ENCODE assay signal across 27 cellular contexts in the genomic region with DNA sequence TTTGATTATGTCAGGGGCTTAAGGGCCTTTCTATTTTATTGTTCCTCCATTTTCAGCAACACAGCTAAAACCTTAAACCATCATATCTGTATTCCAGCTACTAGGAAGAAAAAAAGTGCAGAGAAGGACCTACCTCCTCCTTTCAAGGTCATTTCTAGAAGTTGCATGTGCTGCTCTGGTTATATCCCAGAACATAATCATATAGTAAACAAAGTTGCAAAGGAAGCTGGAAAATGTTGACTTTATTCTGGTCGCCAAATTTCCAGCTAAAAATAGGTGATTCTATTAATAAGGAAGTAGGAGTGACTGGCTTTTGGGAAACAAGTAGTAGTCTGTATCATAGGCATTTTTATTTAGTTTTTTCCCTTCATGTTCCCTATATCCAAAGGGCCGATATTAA.
"Had no signal": no experiment of that assay in that cellular context is flagged by ENCODE, and none has a peak within 500 bp of the region (broad histone marks: within the 10 kb centered on the region; RNA-seq: fewer than 3 reads in every experiment).

No MANE protein-coding gene starts in this region.

- ATAC-seq: stimulated activated effector memory CD8-positive, alpha-beta T cell treated with anti-CD3 and anti-CD28 coated beads, Interleukin-12 subunit alpha, Interleukin-12 subunit beta, amount 100 ng/mL, for 72 hours; stimulated activated memory B cell treated with anti-CD40 and anti-IgM and Interleukin-4, amounts not matched to agents 10 μg/mL and 1 μg/mL and 100 μg/mL, for 72 hours; stimulated activated naive B cell treated with anti-CD40 and anti-IgM and Interleukin-4, amounts not matched to agents 10 μg/mL and 1 μg/mL and 100 μg/mL, for 72 hours; stimulated activated naive CD8-positive, alpha-beta T cell treated with anti-CD3 and anti-CD28 coated beads, Interleukin-15, amount 100 ng/mL, for 72 hours; stimulated activated naive CD8-positive, alpha-beta T cell treated with anti-CD3 and anti-CD28 coated beads, Interleukin-15, Interleukin-2, amounts not matched to agents 100 U/mL and 50 U/mL, for 24 hours; upper lobe of right lung had no signal

- H3K4me3 ChIP-seq: stomach, suprapubic skin, testis, thoracic aorta, thyroid gland, tibial artery, tibial nerve, transverse colon, upper lobe of left lung, upper lobe of right lung, uterus, vagina had no signal

- H3K36me3 ChIP-seq: stomach, suprapubic skin, thoracic aorta, thyroid gland, tibial artery, tibial nerve, transverse colon, upper lobe of left lung, upper lobe of right lung, uterus, vagina had no signal

- FAIRE-seq: urothelium cell line had no signal

- DNase-seq: stimulated activated CD4-positive, alpha-beta T cell treated with anti-CD3 and anti-CD28 coated beads, Interleukin-2, amount 100 ng/mL, for 48 hours; stimulated activated CD4-positive, alpha-beta T cell treated with anti-CD3 and anti-CD28 coated beads, Interleukin-4, amount 100 ng/mL, for 1 hour; stimulated activated CD4-positive, alpha-beta T cell treated with anti-CD3 and anti-CD28 coated beads, Interleukin-4, amount 100 ng/mL, for 24 hours; stimulated activated CD4-positive, alpha-beta T cell treated with anti-CD3 and anti-CD28 coated beads, Interleukin-4, amount 100 ng/mL, for 4 hours; stimulated activated CD8-positive, alpha-beta memory T cell treated with anti-CD3 and anti-CD28 coated beads, Interleukin-4, amount 100 ng/mL, for 48 hours; stimulated activated naive B cell treated with anti-CD40 and anti-IgM and Interleukin-4, amounts not matched to agents 10 μg/mL and 1 μg/mL and 100 μg/mL, for 72 hours; stimulated activated naive CD4-positive, alpha-beta T cell; stimulated activated naive CD4-positive, alpha-beta T cell treated with Interleukin-2 at 50 U/mL for 16 hours; stimulated activated naive CD8-positive, alpha-beta T cell treated with anti-CD3 and anti-CD28 coated beads, Interleukin-15, amount 100 ng/mL, for 72 hours; stimulated activated naive CD8-positive, alpha-beta T cell treated with anti-CD3 and anti-CD28 coated beads, Interleukin-15, Interleukin-2, amounts not matched to agents 100 U/mL and 50 U/mL, for 24 hours; stomach; substantia nigra; testis; thyroid gland; tibial artery; transverse colon; trophoblast cell; upper lobe of left lung; upper lobe of right lung; uterus had no signal

- H3K9me3 ChIP-seq: testis, thyroid gland had no signal

- H3K27ac ChIP-seq: stomach, suprapubic skin, testis, thoracic aorta, thyroid gland, tibial artery, tibial nerve, transverse colon, upper lobe of left lung, upper lobe of right lung, uterus, vagina had no signal

- H3K4me1 ChIP-seq: stomach, suprapubic skin, testis, thyroid gland, tibial nerve, transverse colon, upper lobe of left lung, upper lobe of right lung, uterus, vagina had no signal

- H3K27me3 ChIP-seq: stomach, suprapubic skin, testis, thyroid gland, tibial artery, tibial nerve, transverse colon, upper lobe of left lung, upper lobe of right lung, uterus, vagina had no signal
